In genomic region chr2:102101844-102102635, GRCh38 we compare ENCODE assay signal across 1 cellular context.
TF ChIP-seq lines count a peak whose summit lies in the region.

No MANE protein-coding gene starts in this region.

TF ChIP-seq in HepG2, 621 proteins besides CTCF, POLR2A, EP300 and RAD21 (continued from another document and continues in another):
- TF ChIP-seq ARID5B (CRISPR knock-in tag; IDR thresholded peaks at IDR 0.05) = 0 out of 2 replicates have a peak, but pooled peaks have one; percentile 40
- no peak for TF ChIP-seq ZNF570 (CRISPR knock-in tag; IDR thresholded peaks at IDR 0.05; ENCODE audit: borderline replicate concordance)
- no peak; the same call in none of the 2 replicates for TF ChIP-seq RCOR2 (CRISPR knock-in tag; IDR thresholded peaks at IDR 0.05)
- no peak for TF ChIP-seq ZNF546 (CRISPR knock-in tag; conservative IDR thresholded peaks at IDR 0.05)
- TF ChIP-seq ZNF510 (CRISPR knock-in tag; IDR thresholded peaks at IDR 0.05; ENCODE audit: low read depth) = no peak
- TF ChIP-seq ZFP82 (CRISPR knock-in tag; IDR thresholded peaks at IDR 0.05; ENCODE audit: borderline replicate concordance) = no peak
- TF ChIP-seq SMARCC2 (IDR thresholded peaks at IDR 0.05) = no peak
- no peak for TF ChIP-seq HDAC1 (CRISPR knock-in tag; IDR thresholded peaks at IDR 0.05)
- TF ChIP-seq ZNF775 (CRISPR knock-in tag; IDR thresholded peaks at IDR 0.05; ENCODE audit: borderline replicate concordance) = no peak
- TF ChIP-seq ZFYVE20 (CRISPR knock-in tag; IDR thresholded peaks at IDR 0.05; ENCODE audit: borderline replicate concordance, low read depth) = no peak
- TF ChIP-seq THRA (CRISPR knock-in tag; IDR thresholded peaks at IDR 0.05; ENCODE audit: borderline replicate concordance) = no peak
- no peak; the same call in none of the 2 replicates for TF ChIP-seq SMAD3 (CRISPR knock-in tag; IDR thresholded peaks at IDR 0.05)
- no peak for TF ChIP-seq ZNF766 (CRISPR knock-in tag; IDR thresholded peaks at IDR 0.05; ENCODE audit: borderline replicate concordance)
- no peak for TF ChIP-seq XBP1 (CRISPR knock-in tag; IDR thresholded peaks at IDR 0.05)
- TF ChIP-seq, protein P1, sequence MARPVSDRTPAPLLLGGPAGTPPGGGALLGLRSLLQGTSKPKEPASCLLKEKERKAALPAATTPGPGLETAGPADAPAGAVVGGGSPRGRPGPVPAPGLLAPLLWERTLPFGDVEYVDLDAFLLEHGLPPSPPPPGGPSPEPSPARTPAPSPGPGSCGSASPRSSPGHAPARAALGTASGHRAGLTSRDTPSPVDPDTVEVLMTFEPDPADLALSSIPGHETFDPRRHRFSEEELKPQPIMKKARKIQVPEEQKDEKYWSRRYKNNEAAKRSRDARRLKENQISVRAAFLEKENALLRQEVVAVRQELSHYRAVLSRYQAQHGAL (CRISPR knock-in tag; IDR thresholded peaks at IDR 0.05; ENCODE audit: not compliant biosample characterization) = no peak
- no peak for TF ChIP-seq ERF (CRISPR knock-in tag; IDR thresholded peaks at IDR 0.05)
- no peak for TF ChIP-seq ZNF788 (CRISPR knock-in tag; IDR thresholded peaks at IDR 0.05; ENCODE audit: borderline replicate concordance)
- TF ChIP-seq ATF4 (CRISPR knock-in tag; IDR thresholded peaks at IDR 0.05) = peak in 1 of 2 experiments; percentile 59; a peak in 1 of 4 replicates
- no peak for TF ChIP-seq ZNF674 (CRISPR knock-in tag; IDR thresholded peaks at IDR 0.05; ENCODE audit: low read depth)
- no peak for TF ChIP-seq RBM22 (optimal IDR thresholded peaks at IDR 0.05; ENCODE audit: low read length)
- TF ChIP-seq ZSCAN9 (CRISPR knock-in tag; IDR thresholded peaks at IDR 0.05; ENCODE audit: borderline replicate concordance) = no peak
- 0 out of 2 replicates have a peak, but pooled peaks have one; percentile 20 for TF ChIP-seq TBX3 (IDR thresholded peaks at IDR 0.05; ENCODE audit: borderline replicate concordance)
- no peak for TF ChIP-seq CAMTA2 (CRISPR knock-in tag; IDR thresholded peaks at IDR 0.05; ENCODE audit: borderline replicate concordance)
- TF ChIP-seq DMAP1 (CRISPR knock-in tag; IDR thresholded peaks at IDR 0.05) = no peak
- TF ChIP-seq, protein P2, sequence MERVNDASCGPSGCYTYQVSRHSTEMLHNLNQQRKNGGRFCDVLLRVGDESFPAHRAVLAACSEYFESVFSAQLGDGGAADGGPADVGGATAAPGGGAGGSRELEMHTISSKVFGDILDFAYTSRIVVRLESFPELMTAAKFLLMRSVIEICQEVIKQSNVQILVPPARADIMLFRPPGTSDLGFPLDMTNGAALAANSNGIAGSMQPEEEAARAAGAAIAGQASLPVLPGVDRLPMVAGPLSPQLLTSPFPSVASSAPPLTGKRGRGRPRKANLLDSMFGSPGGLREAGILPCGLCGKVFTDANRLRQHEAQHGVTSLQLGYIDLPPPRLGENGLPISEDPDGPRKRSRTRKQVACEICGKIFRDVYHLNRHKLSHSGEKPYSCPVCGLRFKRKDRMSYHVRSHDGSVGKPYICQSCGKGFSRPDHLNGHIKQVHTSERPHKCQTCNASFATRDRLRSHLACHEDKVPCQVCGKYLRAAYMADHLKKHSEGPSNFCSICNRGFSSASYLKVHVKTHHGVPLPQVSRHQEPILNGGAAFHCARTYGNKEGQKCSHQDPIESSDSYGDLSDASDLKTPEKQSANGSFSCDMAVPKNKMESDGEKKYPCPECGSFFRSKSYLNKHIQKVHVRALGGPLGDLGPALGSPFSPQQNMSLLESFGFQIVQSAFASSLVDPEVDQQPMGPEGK (CRISPR knock-in tag; IDR thresholded peaks at IDR 0.05) = no peak
- no peak for TF ChIP-seq IKZF1 (IDR thresholded peaks at IDR 0.05)
- no peak for TF ChIP-seq CHCHD3 (CRISPR knock-in tag; IDR thresholded peaks at IDR 0.05)
- TF ChIP-seq ELF3 (CRISPR knock-in tag; IDR thresholded peaks at IDR 0.05) = peak; percentile 52
- no peak for TF ChIP-seq ZNF563 (CRISPR knock-in tag; IDR thresholded peaks at IDR 0.05)
- no peak for TF ChIP-seq GRHL1 (CRISPR knock-in tag; conservative IDR thresholded peaks at IDR 0.05)
- no peak; the same call in 1 of the 2 replicates for TF ChIP-seq YEATS4 (CRISPR knock-in tag; IDR thresholded peaks at IDR 0.05; ENCODE audit: borderline replicate concordance)
- no peak for TF ChIP-seq SATB2 (CRISPR knock-in tag; IDR thresholded peaks at IDR 0.05)
- TF ChIP-seq, protein P3, sequence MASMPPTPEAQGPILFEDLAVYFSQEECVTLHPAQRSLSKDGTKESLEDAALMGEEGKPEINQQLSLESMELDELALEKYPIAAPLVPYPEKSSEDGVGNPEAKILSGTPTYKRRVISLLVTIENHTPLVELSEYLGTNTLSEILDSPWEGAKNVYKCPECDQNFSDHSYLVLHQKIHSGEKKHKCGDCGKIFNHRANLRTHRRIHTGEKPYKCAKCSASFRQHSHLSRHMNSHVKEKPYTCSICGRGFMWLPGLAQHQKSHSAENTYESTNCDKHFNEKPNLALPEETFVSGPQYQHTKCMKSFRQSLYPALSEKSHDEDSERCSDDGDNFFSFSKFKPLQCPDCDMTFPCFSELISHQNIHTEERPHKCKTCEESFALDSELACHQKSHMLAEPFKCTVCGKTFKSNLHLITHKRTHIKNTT (CRISPR knock-in tag; IDR thresholded peaks at IDR 0.05) = no peak
- TF ChIP-seq ZNF260 (CRISPR knock-in tag; IDR thresholded peaks at IDR 0.05; ENCODE audit: borderline replicate concordance, low read depth) = no peak
- TF ChIP-seq MEIS2 (CRISPR knock-in tag; IDR thresholded peaks at IDR 0.05) = no peak
- TF ChIP-seq ZNF530 (CRISPR knock-in tag; IDR thresholded peaks at IDR 0.05; ENCODE audit: low read depth) = no peak
- TF ChIP-seq ZNF772 (CRISPR knock-in tag; IDR thresholded peaks at IDR 0.05) = no peak
- TF ChIP-seq ZBTB25 (CRISPR knock-in tag; IDR thresholded peaks at IDR 0.05) = no peak
- TF ChIP-seq ZNF883 (CRISPR knock-in tag; IDR thresholded peaks at IDR 0.05; ENCODE audit: not compliant biosample characterization) = no peak
- TF ChIP-seq REPIN1 (CRISPR knock-in tag; IDR thresholded peaks at IDR 0.05; ENCODE audit: borderline replicate concordance, low read depth) = no peak
- no peak for TF ChIP-seq ZNF484 (CRISPR knock-in tag; IDR thresholded peaks at IDR 0.05; ENCODE audit: borderline replicate concordance, low read depth)
- no peak for TF ChIP-seq ARNT (IDR thresholded peaks at IDR 0.05)
- TF ChIP-seq, protein P4, sequence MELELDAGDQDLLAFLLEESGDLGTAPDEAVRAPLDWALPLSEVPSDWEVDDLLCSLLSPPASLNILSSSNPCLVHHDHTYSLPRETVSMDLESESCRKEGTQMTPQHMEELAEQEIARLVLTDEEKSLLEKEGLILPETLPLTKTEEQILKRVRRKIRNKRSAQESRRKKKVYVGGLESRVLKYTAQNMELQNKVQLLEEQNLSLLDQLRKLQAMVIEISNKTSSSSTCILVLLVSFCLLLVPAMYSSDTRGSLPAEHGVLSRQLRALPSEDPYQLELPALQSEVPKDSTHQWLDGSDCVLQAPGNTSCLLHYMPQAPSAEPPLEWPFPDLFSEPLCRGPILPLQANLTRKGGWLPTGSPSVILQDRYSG (CRISPR knock-in tag; IDR thresholded peaks at IDR 0.05) = no peak
- no peak for TF ChIP-seq ZNF549 (CRISPR knock-in tag; IDR thresholded peaks at IDR 0.05)
- peak; percentile 47; the same call in 1 of the 2 replicates for TF ChIP-seq ZMYM3 (CRISPR knock-in tag; IDR thresholded peaks at IDR 0.05)
- TF ChIP-seq ZNF501 (CRISPR knock-in tag; IDR thresholded peaks at IDR 0.05) = no peak
- TF ChIP-seq ZNF251 (CRISPR knock-in tag; IDR thresholded peaks at IDR 0.05) = no peak
- no peak for TF ChIP-seq ZFP36L2 (CRISPR knock-in tag; IDR thresholded peaks at IDR 0.05)
- TF ChIP-seq ELF1 (CRISPR knock-in tag; IDR thresholded peaks at IDR 0.05) = 0 out of 2 replicates have a peak, but pooled peaks have one; percentile 40
- TF ChIP-seq FOSL2 (CRISPR knock-in tag; IDR thresholded peaks at IDR 0.05) = peak; percentile 30; the same call in 1 of the 2 replicates
- TF ChIP-seq MEIS1 (CRISPR knock-in tag; IDR thresholded peaks at IDR 0.05; ENCODE audit: borderline replicate concordance) = no peak
- peak; percentile 36; the same call in 1 of the 2 replicates for TF ChIP-seq FOXA3 (CRISPR knock-in tag; IDR thresholded peaks at IDR 0.05)
- TF ChIP-seq, protein P5, sequence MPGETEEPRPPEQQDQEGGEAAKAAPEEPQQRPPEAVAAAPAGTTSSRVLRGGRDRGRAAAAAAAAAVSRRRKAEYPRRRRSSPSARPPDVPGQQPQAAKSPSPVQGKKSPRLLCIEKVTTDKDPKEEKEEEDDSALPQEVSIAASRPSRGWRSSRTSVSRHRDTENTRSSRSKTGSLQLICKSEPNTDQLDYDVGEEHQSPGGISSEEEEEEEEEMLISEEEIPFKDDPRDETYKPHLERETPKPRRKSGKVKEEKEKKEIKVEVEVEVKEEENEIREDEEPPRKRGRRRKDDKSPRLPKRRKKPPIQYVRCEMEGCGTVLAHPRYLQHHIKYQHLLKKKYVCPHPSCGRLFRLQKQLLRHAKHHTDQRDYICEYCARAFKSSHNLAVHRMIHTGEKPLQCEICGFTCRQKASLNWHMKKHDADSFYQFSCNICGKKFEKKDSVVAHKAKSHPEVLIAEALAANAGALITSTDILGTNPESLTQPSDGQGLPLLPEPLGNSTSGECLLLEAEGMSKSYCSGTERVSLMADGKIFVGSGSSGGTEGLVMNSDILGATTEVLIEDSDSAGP (CRISPR knock-in tag; IDR thresholded peaks at IDR 0.05; ENCODE audit: borderline replicate concordance) = no peak
- no peak for TF ChIP-seq SRSF9 (IDR thresholded peaks at IDR 0.05; ENCODE audit: borderline replicate concordance, insufficient read depth, low read depth, low read length, poor library complexity, severe bottlenecking)
- TF ChIP-seq ZNF232 (CRISPR knock-in tag; IDR thresholded peaks at IDR 0.05; ENCODE audit: borderline replicate concordance) = no peak
- no peak for TF ChIP-seq ZNF124 (CRISPR knock-in tag; IDR thresholded peaks at IDR 0.05)
- TF ChIP-seq ZNF552 (CRISPR knock-in tag; IDR thresholded peaks at IDR 0.05; ENCODE audit: borderline replicate concordance) = no peak
- no peak for TF ChIP-seq FOXM1 (CRISPR knock-in tag; IDR thresholded peaks at IDR 0.05)
